In the genomic region with DNA sequence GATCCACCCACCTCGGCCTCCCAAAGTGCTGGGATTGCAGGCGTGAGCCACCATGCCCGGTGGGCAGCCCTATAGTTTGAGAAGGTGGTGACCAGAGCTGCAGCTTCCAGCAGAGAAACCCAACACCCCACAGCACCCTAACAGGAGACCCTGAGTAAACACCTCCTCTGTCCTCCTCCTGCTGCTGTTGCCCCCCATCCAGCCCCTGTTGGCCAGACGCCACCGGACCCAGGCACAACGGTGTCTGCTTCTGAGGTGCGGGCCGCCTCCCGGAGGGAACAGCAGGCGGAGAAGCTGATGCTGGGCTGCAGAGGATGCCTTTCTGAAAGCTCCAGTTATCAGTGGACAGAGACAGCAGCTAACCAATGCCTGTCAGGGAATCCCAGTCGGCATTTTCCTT, we compare ENCODE assay signal across 24 cellular contexts.
"Had no signal": no experiment of that assay in that cellular context is flagged by ENCODE, and none has a peak within 500 bp of the region (broad histone marks: within the 10 kb centered on the region; RNA-seq: fewer than 3 reads in every experiment).

No MANE protein-coding gene starts in this region.

- H3K27ac ChIP-seq: foreskin keratinocyte, neutrophil, ovary, stomach, suprapubic skin, tibial nerve, VCaP had no signal

- H3K4me3 ChIP-seq: heart left ventricle, ovary, psoas muscle, stomach, suprapubic skin, tibial nerve had no signal

- H3K36me3 ChIP-seq: heart left ventricle, neutrophil, ovary, stomach, suprapubic skin, tibial nerve had no signal

- DNase-seq: activated CD4-positive, alpha-beta T cell treated with anti-CD3 and anti-CD28 coated beads for 4 hours; activated CD4-positive, alpha-beta T cell treated with anti-CD3 and anti-CD28 coated beads, Interleukin-2, amount 50 U/mL, for 4 hours; activated naive CD4-positive, alpha-beta T cell; activated T-cell treated with anti-CD3 and anti-CD28 coated beads for 4 hours; activated T-cell treated with anti-CD3 and anti-CD28 coated beads, Interleukin-2, amount 50 U/mL, for 72 hours; dorsolateral prefrontal cortex; effector memory CD8-positive, alpha-beta T cell; foreskin keratinocyte; heart left ventricle; hypothalamus; immature natural killer cell; kidney; left colon; ovary; psoas muscle; stimulated activated CD4-positive, alpha-beta T cell treated with anti-CD3 and anti-CD28 coated beads, Interleukin-15, amount 100 ng/mL, for 24 hours; stimulated activated CD4-positive, alpha-beta T cell treated with anti-CD3 and anti-CD28 coated beads, Interleukin-2, amount 100 ng/mL, for 24 hours; stimulated activated naive B cell treated with anti-CD40 and anti-IgM and Interleukin-4, amounts not matched to agents 10 μg/mL and 1 μg/mL and 100 μg/mL, for 72 hours; stomach; T-helper 9 cell had no signal

- H3K9me3 ChIP-seq: heart left ventricle, neutrophil, ovary, psoas muscle, stomach, suprapubic skin, tibial nerve had no signal

- H3K27me3 ChIP-seq: dorsolateral prefrontal cortex, foreskin keratinocyte, heart left ventricle, neutrophil, ovary, tibial nerve had no signal
